Comparison of ENCODE assay signal across 1 cellular context in genomic region chr11:63250162-63251050, GRCh38.
TF ChIP-seq lines count a peak whose summit lies in the region.

No MANE protein-coding gene starts in this region.

TF ChIP-seq in HepG2, 621 proteins besides CTCF, POLR2A, EP300 and RAD21 (continued from another document and continues in another):
- TF ChIP-seq GTF2F1 (IDR thresholded peaks at IDR 0.05; ENCODE audit: low read length) (no peak), SSRP1 (CRISPR knock-in tag; IDR thresholded peaks at IDR 0.05) (no peak), HMGA1 (CRISPR knock-in tag; conservative IDR thresholded peaks at IDR 0.05) (no peak), RNF219 (CRISPR knock-in tag; IDR thresholded peaks at IDR 0.05) (0 out of 2 replicates have a peak, but pooled peaks have one; percentile 51), ZNF556 (CRISPR knock-in tag; IDR thresholded peaks at IDR 0.05; ENCODE audit: borderline replicate concordance) (no peak; the same call in 1 of the 2 replicates), ZNF567 (CRISPR knock-in tag; IDR thresholded peaks at IDR 0.05; ENCODE audit: borderline replicate concordance) (no peak), PRDM4 (CRISPR knock-in tag; IDR thresholded peaks at IDR 0.05; ENCODE audit: borderline replicate concordance) (no peak), MIXL1 (CRISPR knock-in tag; IDR thresholded peaks at IDR 0.05) (peak; percentile 99), DZIP1 (CRISPR knock-in tag; IDR thresholded peaks at IDR 0.05) (no peak), ZMYM4 (CRISPR knock-in tag; IDR thresholded peaks at IDR 0.05) (peak; percentile 78; the same call in 1 of the 2 replicates), DR1 (CRISPR knock-in tag; IDR thresholded peaks at IDR 0.05) (no peak), ZNF264 (CRISPR knock-in tag; IDR thresholded peaks at IDR 0.05) (peak; percentile 90), RBAK (CRISPR knock-in tag; IDR thresholded peaks at IDR 0.05) (0 out of 2 replicates have a peak, but pooled peaks have one; percentile 31), ZNF674 (CRISPR knock-in tag; IDR thresholded peaks at IDR 0.05; ENCODE audit: low read depth) (no peak), NR0B2 (CRISPR knock-in tag; IDR thresholded peaks at IDR 0.05) (no peak), ZNF17 (CRISPR knock-in tag; IDR thresholded peaks at IDR 0.05) (no peak), JARID2 (CRISPR knock-in tag; IDR thresholded peaks at IDR 0.05; ENCODE audit: insufficient replicate concordance) (no peak), RAD51 (IDR thresholded peaks at IDR 0.05; ENCODE audit: borderline replicate concordance) (no peak), BHLHE40 (IDR thresholded peaks at IDR 0.05; ENCODE audit: low read length) (no peak), ZGPAT (CRISPR knock-in tag; IDR thresholded peaks at IDR 0.05) (peak; percentile 98), EHMT2 (IDR thresholded peaks at IDR 0.05; ENCODE audit: borderline replicate concordance, low read depth, low read length) (no peak), SRSF4 (IDR thresholded peaks at IDR 0.05; ENCODE audit: low read depth, low read length, poor library complexity, severe bottlenecking) (no peak), ZNF510 (CRISPR knock-in tag; IDR thresholded peaks at IDR 0.05; ENCODE audit: low read depth) (no peak), ZNF660 (CRISPR knock-in tag; IDR thresholded peaks at IDR 0.05; ENCODE audit: borderline replicate concordance, low read depth) (no peak), ZFP36L2 (CRISPR knock-in tag; IDR thresholded peaks at IDR 0.05) (no peak), NRL (CRISPR knock-in tag; IDR thresholded peaks at IDR 0.05; ENCODE audit: borderline replicate concordance) (no peak), GABPA (IDR thresholded peaks at IDR 0.05; ENCODE audit: low read depth, low read length) (no peak), GABPA (CRISPR knock-in tag; IDR thresholded peaks at IDR 0.05; ENCODE audit: low read depth) (peak; percentile 49; the same call in 1 of the 2 replicates), ZBTB2 (CRISPR knock-in tag; IDR thresholded peaks at IDR 0.05; ENCODE audit: low read depth) (no peak), ZBTB44 (CRISPR knock-in tag; IDR thresholded peaks at IDR 0.05) (no peak), ZNF30 (CRISPR knock-in tag; IDR thresholded peaks at IDR 0.05) (no peak), ZNF672 (CRISPR knock-in tag; IDR thresholded peaks at IDR 0.05) (no peak), ZMYM3 (CRISPR knock-in tag; IDR thresholded peaks at IDR 0.05) (peak; percentile 57; the same call in 1 of the 2 replicates), ZNF430 (CRISPR knock-in tag; IDR thresholded peaks at IDR 0.05) (no peak), MYPOP (CRISPR knock-in tag; IDR thresholded peaks at IDR 0.05) (peak; percentile 28; the same call in 1 of the 2 replicates), RFX1 (IDR thresholded peaks at IDR 0.05) (no peak), RFXAP (CRISPR knock-in tag; IDR thresholded peaks at IDR 0.05; ENCODE audit: borderline replicate concordance) (no peak), CBX1 (IDR thresholded peaks at IDR 0.05; ENCODE audit: low read depth) (no peak), TFDP2 (CRISPR knock-in tag; IDR thresholded peaks at IDR 0.05) (peak; percentile 54; the same call in 1 of the 2 replicates), POGZ (CRISPR knock-in tag; IDR thresholded peaks at IDR 0.05) (peak; percentile 82), STAG1 (CRISPR knock-in tag; IDR thresholded peaks at IDR 0.05) (peak; percentile 41), ZNF780A (CRISPR knock-in tag; IDR thresholded peaks at IDR 0.05) (no peak), ZNF136 (CRISPR knock-in tag; IDR thresholded peaks at IDR 0.05; ENCODE audit: low read depth) (no peak), PLRG1 (conservative IDR thresholded peaks at IDR 0.05) (no peak), ZSCAN22 (CRISPR knock-in tag; IDR thresholded peaks at IDR 0.05) (no peak), SIX4 (CRISPR knock-in tag; IDR thresholded peaks at IDR 0.05) (peak; percentile 90), ZNF329 (CRISPR knock-in tag; IDR thresholded peaks at IDR 0.05; ENCODE audit: low read depth) (no peak), TSC22D2 (CRISPR knock-in tag; IDR thresholded peaks at IDR 0.05; ENCODE audit: borderline replicate concordance) (no peak), PREB (CRISPR knock-in tag; IDR thresholded peaks at IDR 0.05) (no peak), ZNF7 (CRISPR knock-in tag; IDR thresholded peaks at IDR 0.05) (no peak)
